In genomic region chr9:6758418-6759113, GRCh38 we compare ENCODE assay signal across 8 cellular contexts. TPM values are rescaled to one million over a fixed set of nuclear protein-coding genes. Genes with fewer than 3 reads are reported as not detected.
DNase-seq lines count a peak whose midpoint lies in the region; ATAC-seq, FAIRE-seq and TF ChIP-seq lines count a peak whose summit lies in the region.

No MANE protein-coding gene starts in this region.

- FAIRE-seq in K562 (lab: Jason Lieb, UNC): no peak

- H3K36me3 ChIP-seq in K562 (ENCODE audit: control insufficient read depth, insufficient read depth, low read length) (no peaks in the 10 kb centered on the region), skeletal muscle tissue (ENCODE audit: control insufficient read depth in 3 of 3, insufficient read depth in 3 of 3, low read length in 3 of 3) (no peaks in the 10 kb centered on the region)

- ATAC-seq in GM19438 (IDR thresholded peaks at IDR 0.05; ENCODE audit: low read depth, unreplicated experiment) (peak; percentile 19), K562 (peak; percentile 60), GM18520 (IDR thresholded peaks at IDR 0.05; ENCODE audit: unreplicated experiment) (no peak)

- H3K4me1 Mint-ChIP-seq in T-helper 2 cell treated with Interferon-gamma antibody and Interleukin-4, amounts not matched to agents 5 μg/mL and 100 μg/mL, for 36 hours (ENCODE audit: low read depth): peaks cover 19% of the 10 kb centered on the region

- CTCF ChIA-PET in K562 (lab: Yijun Ruan, JAX; ENCODE audit: low intra/inter-chr PET ratio): no interaction called here

- peaks cover 7% of the 10 kb centered on the region for H3K9me3 Mint-ChIP-seq in T-helper 2 cell treated with Interferon-gamma antibody and Interleukin-4, amounts not matched to agents 5 μg/mL and 100 μg/mL, for 36 hours

- TF ChIP-seq CTCF in K562 (IDR thresholded peaks at IDR 0.05 in 2 of 3, conservative IDR thresholded peaks at IDR 0.05 in 1 of 3; ENCODE audit: insufficient read depth in 2 of 3, low read depth in 1 of 3, low read length in 3 of 3): no peak

- in situ Hi-C loops in K562 (cut with MboI): no loop called here

- H3K27ac ChIP-seq in K562 (ENCODE audit: extremely low read depth, low read depth, low read length): peak overlapping the region; percentile 91
- H3K27ac ChIP-seq in skeletal muscle tissue (ENCODE audit: low read depth, low read length): peak overlapping the region; percentile 96

- H3K4me3 ChIP-seq in K562: peak overlapping the region; percentile 84
- H3K4me3 ChIP-seq in iPS-18c (ENCODE audit: insufficient read depth, low read depth, low read length): peak overlapping the region; percentile 95
- peak overlapping the region; percentile 77 to 85 (median 84) for H3K4me3 ChIP-seq in skeletal muscle tissue (ENCODE audit: low read length in 3 of 3)

- TF ChIP-seq EP300 in K562 (IDR thresholded peaks at IDR 0.05; ENCODE audit: low read length): no peak

- H3K4me1 ChIP-seq in K562 (replicated peaks in 1 of 2; ENCODE audit: control insufficient read depth in 2 of 2, insufficient read depth in 2 of 2, low read length in 2 of 2) (peaks cover 0 to 15% of the 10 kb centered on the region in 2 experiments; a peak in 3 of 5 replicates), skeletal muscle tissue (ENCODE audit: control insufficient read depth in 3 of 3, insufficient read depth in 3 of 3, low read length in 3 of 3) (peaks cover 0 to 12% (median 8%) of the 10 kb centered on the region in 3 donors)

- H3K27me3 ChIP-seq in K562 (ENCODE audit: control insufficient read depth in 2 of 2, insufficient read depth in 2 of 2, low read length in 2 of 2): no peaks in the 10 kb centered on the region
- H3K27me3 ChIP-seq in skeletal muscle tissue (ENCODE audit: control insufficient read depth in 3 of 3, insufficient read depth in 3 of 3, low read length in 3 of 3): no peaks in the 10 kb centered on the region

- intact Hi-C loops in K562 (cut with micrococcal nuclease): loop anchor here (5.0 kb wide), 1 partner anchor 76 kb away; no protein-coding TSS in a partner anchor

- TF ChIP-seq RAD21 in K562 (CRISPR knock-in tag; conservative IDR thresholded peaks at IDR 0.05 in 1 of 2, IDR thresholded peaks at IDR 0.05 in 1 of 2): no peak

- no TSS peak for BruUV-seq in K562 (replicated peaks; lab: Mats Ljungman, UMichigan)

- WGBS in K562 (ENCODE audit: insufficient coverage, low coverage, missing lambda C conversion rate): under 1% methylated on average over 27 of the region's 52 CpGs

- H3K4me3 Mint-ChIP-seq in T-helper 2 cell treated with Interferon-gamma antibody and Interleukin-4, amounts not matched to agents 5 μg/mL and 100 μg/mL, for 36 hours: peak overlapping the region; percentile 98

- H2AFZ ChIP-seq in K562 (ENCODE audit: low read depth, low read length): peak overlapping the region; percentile 86

- H3K9ac ChIP-seq in K562 (ENCODE audit: insufficient read depth in 1 of 2, low read depth in 2 of 2, low read length in 2 of 2): peak overlapping the region; percentile 85 to 95
- peak overlapping the region; percentile 96 to 97 (median 97) for H3K9ac ChIP-seq in skeletal muscle tissue (ENCODE audit: low read depth in 1 of 3, low read length in 3 of 3)

- H3K9me1 ChIP-seq in K562 (ENCODE audit: control insufficient read depth, insufficient read depth, low read length): no peaks in the 10 kb centered on the region

- no peaks in the 10 kb centered on the region for H3K27me3 Mint-ChIP-seq in T-helper 2 cell treated with Interferon-gamma antibody and Interleukin-4, amounts not matched to agents 5 μg/mL and 100 μg/mL, for 36 hours (ENCODE audit: low read depth)

- POLR2A ChIA-PET in K562 (lab: Yijun Ruan, JAX): interaction anchor here (0.6 to 0.8 kb wide), 4 partner anchors 21 to 638 kb away, joined by 3 to 5 read pairs (median 4); no protein-coding TSS in a partner anchor

- H4K20me1 ChIP-seq in K562 (replicated peaks; ENCODE audit: control insufficient read depth, insufficient read depth, low read length): no peaks in the 10 kb centered on the region

- H3K79me2 ChIP-seq in K562 (ENCODE audit: control insufficient read depth, insufficient read depth, low read length): peaks cover 51% of the 10 kb centered on the region

- H3K27ac Mint-ChIP-seq in T-helper 2 cell treated with Interferon-gamma antibody and Interleukin-4, amounts not matched to agents 5 μg/mL and 100 μg/mL, for 36 hours: peak overlapping the region; percentile 95

- H3K9me3 ChIP-seq in K562 (replicated peaks; ENCODE audit: control insufficient read depth, insufficient read depth, low read depth, low read length): no peaks in the 10 kb centered on the region
- H3K9me3 ChIP-seq in iPS-18c (ENCODE audit: control insufficient read depth, insufficient read depth, low read length): no peaks in the 10 kb centered on the region
- H3K9me3 ChIP-seq in skeletal muscle tissue (ENCODE audit: control insufficient read depth in 3 of 3, low read length in 3 of 3): no peaks in the 10 kb centered on the region

- DNase-seq in D341Med (ENCODE audit: low spot score): peak; percentile 64
- peak; percentile 49 for DNase-seq in HK-2 (ENCODE audit: unreplicated experiment)
- DNase-seq in T-helper 2 cell treated with Interferon-gamma antibody and Interleukin-4, amounts not matched to agents 5 μg/mL and 100 μg/mL, for 36 hours (ENCODE audit: low spot score): peak; percentile 41
- DNase-seq in K562 (ENCODE audit: extremely low read depth in 1 of 4, low spot score in 3 of 4): peak in 2 of 4 experiments; percentile 32 to 61

- H3K4me2 ChIP-seq in K562 (ENCODE audit: insufficient read depth, low read length): peak overlapping the region; percentile 81

- H3K36me3 Mint-ChIP-seq in T-helper 2 cell treated with Interferon-gamma antibody and Interleukin-4, amounts not matched to agents 5 μg/mL and 100 μg/mL, for 36 hours (ENCODE audit: low read depth): peaks cover 13% of the 10 kb centered on the region

- TF ChIP-seq POLR2A in K562 (conservative IDR thresholded peaks at IDR 0.05): no peak

TF ChIP-seq in K562, 482 proteins besides CTCF, POLR2A, EP300 and RAD21 (continues in another document):
- peak; percentile 32; the same call in 1 of the 2 replicates for TF ChIP-seq EP400 (IDR thresholded peaks at IDR 0.05)
- TF ChIP-seq PRDM10 (IDR thresholded peaks at IDR 0.05; ENCODE audit: partially characterized antibody): peak; percentile 63

RNA-seq across cellular contexts. Expression of gene KDM4C, which starts 0.8 kb away (rescaled TPM):
- 86.3 and 141 TPM in 2 replicates for total RNA-seq in K562 (2011; cell fraction: chromatin; rRNA removed; ENCODE audit: low replicate concordance)
- 36.9 and 47.4 TPM in 2 replicates for total RNA-seq in K562 (2011; cell fraction: nucleolus; rRNA removed)
- total RNA-seq in K562 (2011; cell fraction: nucleoplasm; rRNA removed): 68.0 and 71.1 TPM in 2 replicates
- 12.1 and 14.9 TPM in 2 replicates for total RNA-seq in K562 (2014; rRNA removed)
- 16.9 and 17.0 TPM in 2 replicates for total RNA-seq in K562 (2014; rRNA removed; fragmentation: Illumina TruSeq; extraction: Trizol)
- 13.8 and 14.4 TPM in 2 replicates for total RNA-seq in K562 (2015; rRNA removed; fragmentation: Illumina TruSeq; extraction: Trizol)
- total RNA-seq in K562 (2021): 14.1 and 14.2 TPM in 2 replicates
- polyA plus RNA-seq in K562 (2011; rRNA removed): 12.6 and 13.4 TPM in 2 replicates
- 6.5 and 8.6 TPM in 2 replicates for polyA plus RNA-seq in K562 (2011; cell fraction: cytosol; rRNA removed)
- 30.1 and 34.6 TPM in 2 replicates for polyA plus RNA-seq in K562 (2011; cell fraction: nucleus; rRNA removed)
- 8.9 and 9.2 TPM in 2 replicates for polyA plus RNA-seq in K562 (2012)
- 11.3 and 12.8 TPM in 2 replicates for polyA plus RNA-seq in K562 (2014; fragmentation: Illumina TruSeq; extraction: Trizol)
- polyA plus RNA-seq in K562 (2014; fragmentation: Nextera tagmentation; extraction: Ambion mirVana): 1 to 10 TPM; 5.4 to 5.9 TPM
- 8.6 and 9.9 TPM in 2 replicates for polyA plus RNA-seq in K562 (2014; rRNA removed)
- 56.7 and 89.0 TPM in 2 replicates for polyA minus RNA-seq in K562 (2011; rRNA and poly(A)+ RNA removed)
- polyA minus RNA-seq in K562 (2011; cell fraction: cytosol; rRNA and poly(A)+ RNA removed): 15.5 and 16.0 TPM in 2 replicates
- 69.3 and 101 TPM in 2 replicates for polyA minus RNA-seq in K562 (2011; cell fraction: nucleus; rRNA and poly(A)+ RNA removed)
- 50.1 TPM for total RNA-seq in skeletal muscle tissue
